ENCODE assay signal across 1 cellular context in genomic region chr1:85220756-85221166, GRCh38.
TF ChIP-seq lines count a peak whose summit lies in the region.

No MANE protein-coding gene starts in this region.

TF ChIP-seq in GM23338, 12 proteins besides CTCF, POLR2A, EP300 and RAD21:
- no peak for TF ChIP-seq ZNF331 (CRISPR knock-in tag; IDR thresholded peaks at IDR 0.05; ENCODE audit: low read depth)
- TF ChIP-seq ETS1 (IDR thresholded peaks at IDR 0.05): no peak
